8 cellular contexts compared by ENCODE assay signal in genomic region chr14:56119221-56119967, GRCh38. TPM values are rescaled to one million over a fixed set of nuclear protein-coding genes. Genes with fewer than 3 reads are reported as not detected.
DNase-seq lines count a peak whose midpoint lies in the region; ATAC-seq, FAIRE-seq and TF ChIP-seq lines count a peak whose summit lies in the region.

No MANE protein-coding gene starts in this region.

- no peaks in the 10 kb centered on the region for H3K36me3 ChIP-seq in CD8-positive, alpha-beta memory T cell (ENCODE audit: insufficient read depth, low read length)
- H3K36me3 ChIP-seq in GM23338 (ENCODE audit: insufficient read depth), result no peaks in the 10 kb centered on the region
- no peaks in the 10 kb centered on the region for H3K36me3 ChIP-seq in naive thymus-derived CD4-positive, alpha-beta T cell (ENCODE audit: control insufficient read depth in 2 of 3, insufficient read depth in 3 of 3, low read length in 3 of 3)

- H3K4me1 ChIP-seq in CD8-positive, alpha-beta memory T cell (ENCODE audit: insufficient read depth, low read length), result peaks cover 31% of the 10 kb centered on the region
- peaks cover 35% of the 10 kb centered on the region for H3K4me1 ChIP-seq in GM23338 (ENCODE audit: insufficient read depth)
- peaks cover 14 to 32% of the 10 kb centered on the region in 2 donors for H3K4me1 ChIP-seq in naive thymus-derived CD4-positive, alpha-beta T cell (ENCODE audit: control insufficient read depth in 2 of 2, insufficient read depth in 2 of 2, low read length in 2 of 2)

- peak overlapping the region; percentile 52 for H3K4me3 ChIP-seq in CD8-positive, alpha-beta memory T cell (ENCODE audit: low read length)
- H3K4me3 ChIP-seq in GM23338 (peak overlapping the region; percentile 94), fibroblast of the aortic adventitia (ENCODE audit: low read depth, low read length) (peak overlapping the region; percentile 80)
- peak overlapping the region; percentile 57 for H3K4me3 ChIP-seq in naive thymus-derived CD4-positive, alpha-beta T cell (ENCODE audit: low read length)

- H2AFZ ChIP-seq in GM23338, result peak overlapping the region; percentile 69; the same call in 1 of the 2 replicates

- peaks cover 0 to 6% (median 1%) of the 10 kb centered on the region in 3 donors for H3K36me3 Mint-ChIP-seq in CD8-positive, alpha-beta memory T cell
- H3K36me3 Mint-ChIP-seq in GM23338 (ENCODE audit: low read depth), result no peaks in the 10 kb centered on the region
- no peaks in the 10 kb centered on the region for H3K36me3 Mint-ChIP-seq in activated T-cell treated with anti-CD3 and anti-CD28 coated beads, Interleukin-2, amount 50 U/mL, for 4 hours (ENCODE audit: insufficient read depth)
- H3K36me3 Mint-ChIP-seq in naive thymus-derived CD4-positive, alpha-beta T cell, result peaks cover 0 to 6% (median 0%) of the 10 kb centered on the region in 5 donors

- intact Hi-C loops in naive thymus-derived CD4-positive, alpha-beta T cell (cut with micrococcal nuclease), result loop anchor here (1.0 to 10.0 kb wide), 24 partner anchors 37 to 1722 kb away; partner anchors contain the start of genes CDKN3 (in 2 of the 2), CGRRF1 (in 1 of the 2), CNIH1 (in 1 of the 2) and GCH1 (in 1 of the 2)

- peaks cover 28% of the 10 kb centered on the region for H4K20me1 ChIP-seq in GM23338 (replicated peaks; ENCODE audit: insufficient read depth)

- CTCF ChIA-PET in CD8-positive, alpha-beta memory T cell (lab: Charles Lee), result interaction anchor here (1.0 to 1.4 kb wide), 2 partner anchors 9 to 11 kb away, joined by 3 read pairs; no protein-coding TSS in a partner anchor
- CTCF ChIA-PET in naive thymus-derived CD4-positive, alpha-beta T cell (lab: Charles Lee), result interaction anchor here (1.1 kb wide), 1 partner anchor 12 kb away, joined by 4 read pairs; no protein-coding TSS in a partner anchor

- peak overlapping the region; percentile 74 to 90 (median 87) for H3K4me3 Mint-ChIP-seq in CD8-positive, alpha-beta memory T cell
- peak overlapping the region; percentile 88 for H3K4me3 Mint-ChIP-seq in GM23338
- H3K4me3 Mint-ChIP-seq in activated T-cell treated with anti-CD3 and anti-CD28 coated beads, Interleukin-2, amount 50 U/mL, for 4 hours, result peak overlapping the region; percentile 82
- H3K4me3 Mint-ChIP-seq in naive thymus-derived CD4-positive, alpha-beta T cell, result peak overlapping the region; percentile 80 to 95 (median 91)

- H3K9me2 ChIP-seq in GM23338 (ENCODE audit: insufficient read depth), result no peaks in the 10 kb centered on the region

- H3K9me3 ChIP-seq in CD8-positive, alpha-beta memory T cell (ENCODE audit: low read length), result no peaks in the 10 kb centered on the region
- H3K9me3 ChIP-seq in naive thymus-derived CD4-positive, alpha-beta T cell (ENCODE audit: control insufficient read depth in 2 of 3, low read length in 3 of 3), result no peaks in the 10 kb centered on the region

- POLR2A ChIA-PET in CD8-positive, alpha-beta memory T cell (lab: Charles Lee), result no interaction called here
- POLR2A ChIA-PET in naive thymus-derived CD4-positive, alpha-beta T cell (lab: Charles Lee), result interaction anchor here (0.6 to 2.3 kb wide), 4 partner anchors 23 to 684 kb away, joined by 3 to 8 read pairs (median 3); partner anchors contain the start of gene TMEM260

- no peak for TF ChIP-seq CTCF in GM23338 (conservative IDR thresholded peaks at IDR 0.05; ENCODE audit: low read depth in 2 of 2)
- TF ChIP-seq CTCF in fibroblast of the aortic adventitia (IDR thresholded peaks at IDR 0.05; ENCODE audit: insufficient read depth, low read length), result peak; percentile 6

- H3F3A ChIP-seq in GM23338 (replicated peaks; ENCODE audit: low read depth), result no peaks in the 10 kb centered on the region

- no peaks in the 10 kb centered on the region for H3K27me3 ChIP-seq in CD8-positive, alpha-beta memory T cell (ENCODE audit: insufficient read depth, low read length, poor library complexity, severe bottlenecking)
- peaks cover 23% of the 10 kb centered on the region for H3K27me3 ChIP-seq in GM23338 (ENCODE audit: insufficient read depth)
- H3K27me3 ChIP-seq in naive thymus-derived CD4-positive, alpha-beta T cell (ENCODE audit: control insufficient read depth in 2 of 2, insufficient read depth in 2 of 2, low read length in 2 of 2), result peaks cover 0 to 4% of the 10 kb centered on the region in 2 donors

- H3K79me2 ChIP-seq in GM23338 (replicated peaks; ENCODE audit: insufficient read depth), result peaks cover 51% of the 10 kb centered on the region

- peaks cover 6 to 38% of the 10 kb centered on the region in 2 donors for H3K27me3 Mint-ChIP-seq in CD8-positive, alpha-beta memory T cell
- peaks cover 14% of the 10 kb centered on the region for H3K27me3 Mint-ChIP-seq in GM23338 (ENCODE audit: insufficient read depth, low read depth, poor library complexity)
- H3K27me3 Mint-ChIP-seq in activated T-cell treated with anti-CD3 and anti-CD28 coated beads, Interleukin-2, amount 50 U/mL, for 4 hours (ENCODE audit: low read depth), result peaks cover 5% of the 10 kb centered on the region
- peaks cover 0 to 53% (median 0%) of the 10 kb centered on the region in 5 donors for H3K27me3 Mint-ChIP-seq in naive thymus-derived CD4-positive, alpha-beta T cell

- H3K4me2 ChIP-seq in GM23338, result peak overlapping the region; percentile 83

- no peaks in the 10 kb centered on the region for H3K9me3 Mint-ChIP-seq in CD8-positive, alpha-beta memory T cell
- H3K9me3 Mint-ChIP-seq in GM23338, result no peaks in the 10 kb centered on the region
- H3K9me3 Mint-ChIP-seq in activated T-cell treated with anti-CD3 and anti-CD28 coated beads, Interleukin-2, amount 50 U/mL, for 4 hours, result no peaks in the 10 kb centered on the region
- H3K9me3 Mint-ChIP-seq in naive thymus-derived CD4-positive, alpha-beta T cell, result peaks cover 0 to 1% (median 0%) of the 10 kb centered on the region in 11 donors

- H3K27ac ChIP-seq in CD8-positive, alpha-beta memory T cell (ENCODE audit: low read depth, low read length), result no peak overlapping the region
- no peak overlapping the region for H3K27ac ChIP-seq in GM23338 (ENCODE audit: low read depth)
- peak overlapping the region; percentile 72 for H3K27ac ChIP-seq in naive thymus-derived CD4-positive, alpha-beta T cell (ENCODE audit: low read depth, low read length)

- FAIRE-seq in urothelium cell line (lab: Jason Lieb, UNC), result peak; percentile 61

- peak; percentile 66 for ATAC-seq in GM23338
- peak; percentile 19 to 21 for ATAC-seq in activated T-cell treated with anti-CD3 and anti-CD28 coated beads, Interleukin-2, amount 50 U/mL, for 4 hours
- ATAC-seq in naive thymus-derived CD4-positive, alpha-beta T cell, result no peak

- H3K27ac Mint-ChIP-seq in CD8-positive, alpha-beta memory T cell, result peak overlapping the region in 7 of 8 donors; percentile 36 to 80 (median 64)
- H3K27ac Mint-ChIP-seq in GM23338, result no peak overlapping the region
- peak overlapping the region; percentile 35 to 92 (median 72) for H3K27ac Mint-ChIP-seq in naive thymus-derived CD4-positive, alpha-beta T cell

- H3K4me1 Mint-ChIP-seq in CD8-positive, alpha-beta memory T cell, result peaks cover 42 to 55% (median 53%) of the 10 kb centered on the region in 3 donors
- H3K4me1 Mint-ChIP-seq in GM23338, result peaks cover 38% of the 10 kb centered on the region
- H3K4me1 Mint-ChIP-seq in activated T-cell treated with anti-CD3 and anti-CD28 coated beads, Interleukin-2, amount 50 U/mL, for 4 hours (ENCODE audit: low read depth), result peaks cover 45% of the 10 kb centered on the region
- peaks cover 29 to 67% (median 59%) of the 10 kb centered on the region in 7 donors for H3K4me1 Mint-ChIP-seq in naive thymus-derived CD4-positive, alpha-beta T cell

- peak in 4 of 5 donors; percentile 7 to 32 (median 14) for DNase-seq in CD8-positive, alpha-beta memory T cell
- DNase-seq in GM23338 (ENCODE audit: low spot score) (peak; percentile 64), NCI-H510A treated with DMSO at 0.1 percent for 48 hours (lab: John Stamatoyannopoulos, UW) (peak; percentile 69), fibroblast of the aortic adventitia (ENCODE audit: low read depth) (peak; percentile 25), urothelium cell line (ENCODE audit: low spot score) (peak; percentile 65)
- peak; percentile 6 for DNase-seq in activated T-cell treated with anti-CD3 and anti-CD28 coated beads, Interleukin-2, amount 50 U/mL, for 4 hours
- peak; percentile 2 to 41 (median 24) for DNase-seq in naive thymus-derived CD4-positive, alpha-beta T cell
- DNase-seq in activated effector memory CD4-positive, alpha-beta T cell treated with Interleukin-2 at 50 U/mL for 16 hours, result no peak

TF ChIP-seq in GM23338, 12 proteins besides CTCF, POLR2A, EP300 and RAD21 (continues in another document):
- TF ChIP-seq STAT1 (IDR thresholded peaks at IDR 0.05; ENCODE audit: unreplicated experiment), result no peak
- TF ChIP-seq REST (IDR thresholded peaks at IDR 0.05; ENCODE audit: unreplicated experiment), result no peak

RNA-seq across cellular contexts. Expression of gene PELI2, which starts 1.2 kb away (rescaled TPM):
- 1 to 10 TPM; 2.7 to 3.3 TPM for total RNA-seq in CD8-positive, alpha-beta memory T cell
- 1.0 TPM for polyA plus RNA-seq in CD8-positive, alpha-beta memory T cell
- total RNA-seq in GM23338 (2014; rRNA removed; shearing (Covaris generic)), result 23.7 and 24.5 TPM in 2 replicates
- polyA plus RNA-seq in GM23338 (2016; fragmentation: Nextera tagmentation; extraction: Ambion mirVana), result 7.9 and 8.0 TPM in 2 replicates
- total RNA-seq in activated T-cell treated with anti-CD3 and anti-CD28 coated beads, Interleukin-2, amount 50 U/mL, for 4 hours, result 1 to 10 TPM; 1.4 to 4.2 (median 2.3) TPM
- 5.9 and 14.0 TPM in 2 replicates for total RNA-seq in fibroblast of the aortic adventitia (ENCODE audit: low replicate concordance)
- total RNA-seq in naive thymus-derived CD4-positive, alpha-beta T cell, result 10 to 100 TPM in 4 of 5 experiments, 1 to 10 TPM in 1; 6.2 to 24.7 (median 11.5) TPM
- 1 to 10 TPM; 1.7 to 2.9 TPM for polyA plus RNA-seq in naive thymus-derived CD4-positive, alpha-beta T cell
